ENCODE assay signal across 10 cellular contexts in the genomic region with DNA sequence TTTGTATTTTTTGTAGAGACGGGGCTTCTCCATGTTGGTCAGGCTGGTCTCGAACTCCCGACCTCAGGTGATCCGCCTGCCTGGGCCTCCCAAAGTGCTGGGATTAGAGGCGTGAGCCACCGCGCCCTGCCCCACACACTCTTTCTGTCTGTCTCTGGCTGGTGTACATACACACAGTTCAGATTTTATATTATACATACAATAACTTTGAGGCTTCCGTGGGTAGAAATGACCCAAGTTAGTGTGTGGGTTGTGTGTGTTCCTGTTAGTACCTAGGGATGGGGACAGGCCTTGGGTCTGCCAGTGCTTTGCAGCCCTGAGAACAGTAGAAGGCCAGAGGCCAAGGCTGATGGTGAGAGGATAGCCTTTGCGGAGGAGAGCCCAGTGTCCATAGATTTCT. TPM values are rescaled to one million over a fixed set of nuclear protein-coding genes. Genes with fewer than 3 reads are reported as not detected.
DNase-seq lines count a peak whose midpoint lies in the region; ATAC-seq and TF ChIP-seq lines count a peak whose summit lies in the region.
"Had no signal": no experiment of that assay in that cellular context is flagged by ENCODE, and none has a peak within 500 bp of the region (broad histone marks: within the 10 kb centered on the region; RNA-seq: fewer than 3 reads in every experiment).

No MANE protein-coding gene starts in this region.

- H4K8ac ChIP-seq in mesendoderm (ENCODE audit: low read depth, low read length) = no peak overlapping the region

- no peaks in the 10 kb centered on the region for H3K36me3 ChIP-seq in hepatocyte (replicated peaks; ENCODE audit: insufficient read depth, low read depth)
- peaks cover 3 to 42% (median 39%) of the 10 kb centered on the region in 5 donors for H3K36me3 ChIP-seq in subcutaneous abdominal adipose tissue (ENCODE audit: control insufficient read depth in 5 of 5, insufficient read depth in 5 of 5, low read length in 5 of 5)
- no peaks in the 10 kb centered on the region for H3K36me3 ChIP-seq in mesendoderm (ENCODE audit: control insufficient read depth, insufficient read depth, low read length)
- H3K36me3 ChIP-seq: SJCRH30 had no signal

- no peak overlapping the region for H4K5ac ChIP-seq in mesendoderm (ENCODE audit: low read length)

- H3K23ac ChIP-seq in mesendoderm (ENCODE audit: low read length) = no peak overlapping the region

- no peak overlapping the region for H2BK5ac ChIP-seq in mesendoderm (ENCODE audit: low read length)

- H3K27ac ChIP-seq in hepatocyte (no peak overlapping the region), subcutaneous abdominal adipose tissue (ENCODE audit: low read depth, low read length) (peak overlapping the region; percentile 86), mesendoderm (ENCODE audit: low read depth, low read length) (no peak overlapping the region)
- H3K27ac ChIP-seq: SJCRH30 had no signal

- H2AK5ac ChIP-seq in mesendoderm (ENCODE audit: low read length) = no peak overlapping the region

- H3K4me1 ChIP-seq in hepatocyte (ENCODE audit: insufficient read depth) (peaks cover 13% of the 10 kb centered on the region), subcutaneous abdominal adipose tissue (ENCODE audit: control insufficient read depth in 5 of 5, insufficient read depth in 5 of 5, low read length in 5 of 5) (peaks cover 9 to 74% (median 67%) of the 10 kb centered on the region in 5 donors), mesendoderm (ENCODE audit: control insufficient read depth, low read depth, low read length) (no peaks in the 10 kb centered on the region)
- H3K4me1 ChIP-seq: SJCRH30 had no signal

- no peak for ATAC-seq in activated CD8-positive, alpha-beta T cell treated with anti-CD3 and anti-CD28 coated beads, Interleukin-2, amount 10 ng/mL, durations not matched to agents 7 days and 5 days
- ATAC-seq in HG03025 (IDR thresholded peaks at IDR 0.05; ENCODE audit: low FRiP score, unreplicated experiment) = no peak
- no peak for ATAC-seq in HG02884 (IDR thresholded peaks at IDR 0.05; ENCODE audit: unreplicated experiment)

- peaks cover 71% of the 10 kb centered on the region for H3K79me2 ChIP-seq in hepatocyte
- no peaks in the 10 kb centered on the region for H3K79me2 ChIP-seq in mesendoderm (ENCODE audit: control insufficient read depth, insufficient read depth, low read length)

- POLR2A ChIA-PET in activated CD8-positive, alpha-beta T cell treated with anti-CD3 and anti-CD28 coated beads, Interleukin-2, amount 10 ng/mL, durations not matched to agents 7 days and 5 days (lab: Charles Lee) = no interaction called here

- no peak overlapping the region for H3K27ac Mint-ChIP-seq in T-helper 2 cell treated with Interferon-gamma antibody and Interleukin-4, amounts not matched to agents 5 μg/mL and 100 μg/mL, for 36 hours
- H3K27ac Mint-ChIP-seq in activated CD8-positive, alpha-beta T cell treated with anti-CD3 and anti-CD28 coated beads, Interleukin-2, amount 10 ng/mL, durations not matched to agents 7 days and 5 days = no peak overlapping the region

- H3K27me3 Mint-ChIP-seq in T-helper 2 cell treated with Interferon-gamma antibody and Interleukin-4, amounts not matched to agents 5 μg/mL and 100 μg/mL, for 36 hours (ENCODE audit: low read depth) = peaks cover 53% of the 10 kb centered on the region
- peaks cover 35% of the 10 kb centered on the region for H3K27me3 Mint-ChIP-seq in activated CD8-positive, alpha-beta T cell treated with anti-CD3 and anti-CD28 coated beads, Interleukin-2, amount 10 ng/mL, durations not matched to agents 7 days and 5 days (ENCODE audit: low read depth)

- no peaks in the 10 kb centered on the region for H3K9me2 ChIP-seq in hepatocyte (replicated peaks; ENCODE audit: insufficient read depth)

- H3K4me2 ChIP-seq in hepatocyte = peak overlapping the region; percentile 87
- no peak overlapping the region for H3K4me2 ChIP-seq in mesendoderm (ENCODE audit: low read length)

- H3K4ac ChIP-seq in mesendoderm (ENCODE audit: low read depth, low read length) = no peak overlapping the region

- no peak overlapping the region for H2AFZ ChIP-seq in hepatocyte

- peak overlapping the region; percentile 26 for H3K4me3 Mint-ChIP-seq in T-helper 2 cell treated with Interferon-gamma antibody and Interleukin-4, amounts not matched to agents 5 μg/mL and 100 μg/mL, for 36 hours
- H3K4me3 Mint-ChIP-seq in activated CD8-positive, alpha-beta T cell treated with anti-CD3 and anti-CD28 coated beads, Interleukin-2, amount 10 ng/mL, durations not matched to agents 7 days and 5 days = peak overlapping the region; percentile 4

- H3K79me1 ChIP-seq in mesendoderm (ENCODE audit: low read length) = no peaks in the 10 kb centered on the region

- no peak overlapping the region for H3K18ac ChIP-seq in mesendoderm (ENCODE audit: low read length)

- no peak overlapping the region for H3K56ac ChIP-seq in mesendoderm (ENCODE audit: low read length)

- no peaks in the 10 kb centered on the region for H3K9me3 ChIP-seq in hepatocyte (ENCODE audit: low read depth)
- no peaks in the 10 kb centered on the region for H3K9me3 ChIP-seq in subcutaneous abdominal adipose tissue (ENCODE audit: control insufficient read depth in 5 of 5, low read length in 5 of 5)
- H3K9me3 ChIP-seq: SJCRH30 had no signal

- H3K9ac ChIP-seq in subcutaneous abdominal adipose tissue (ENCODE audit: low read length in 5 of 5) (peak overlapping the region in 1 of 5 donors; percentile 46), mesendoderm (ENCODE audit: low read length) (no peak overlapping the region)

- WGBS in hepatocyte (ENCODE audit: low lambda C conversion rate, missing lambda C conversion rate) = 96% methylated on average over 9 of the region's 9 CpGs
- WGBS in mesendoderm (ENCODE audit: extremely low coverage, insufficient coverage, low lambda C conversion rate) = no CpG with 5 or more reads among the region's 9 CpGs

- H3K9me3 Mint-ChIP-seq in T-helper 2 cell treated with Interferon-gamma antibody and Interleukin-4, amounts not matched to agents 5 μg/mL and 100 μg/mL, for 36 hours = no peaks in the 10 kb centered on the region
- no peaks in the 10 kb centered on the region for H3K9me3 Mint-ChIP-seq in activated CD8-positive, alpha-beta T cell treated with anti-CD3 and anti-CD28 coated beads, Interleukin-2, amount 10 ng/mL, durations not matched to agents 7 days and 5 days (ENCODE audit: insufficient read depth)

- H3K4me1 Mint-ChIP-seq in T-helper 2 cell treated with Interferon-gamma antibody and Interleukin-4, amounts not matched to agents 5 μg/mL and 100 μg/mL, for 36 hours (ENCODE audit: low read depth) = peaks cover 10% of the 10 kb centered on the region
- peaks cover 28% of the 10 kb centered on the region for H3K4me1 Mint-ChIP-seq in activated CD8-positive, alpha-beta T cell treated with anti-CD3 and anti-CD28 coated beads, Interleukin-2, amount 10 ng/mL, durations not matched to agents 7 days and 5 days (ENCODE audit: low read depth)

- CTCF ChIA-PET in activated CD8-positive, alpha-beta T cell treated with anti-CD3 and anti-CD28 coated beads, Interleukin-2, amount 10 ng/mL, durations not matched to agents 7 days and 5 days (lab: Charles Lee) = interaction anchor here (1.0 to 4.1 kb wide), 3 partner anchors 130 to 199 kb away, joined by 3 to 23 read pairs (median 3); no protein-coding TSS in a partner anchor

- H2BK120ac ChIP-seq in mesendoderm (ENCODE audit: low read depth, low read length) = no peak overlapping the region

- TF ChIP-seq CTCF in hepatocyte (IDR thresholded peaks at IDR 0.05; ENCODE audit: poor library complexity) = no peak

- H3K27me3 ChIP-seq in hepatocyte (peaks cover 17% of the 10 kb centered on the region), subcutaneous abdominal adipose tissue (ENCODE audit: control insufficient read depth in 5 of 5, insufficient read depth in 4 of 5, low read length in 5 of 5) (no peaks in the 10 kb centered on the region), mesendoderm (ENCODE audit: insufficient read depth, low read length, poor library complexity) (peaks cover 46% of the 10 kb centered on the region)
- H3K27me3 ChIP-seq: SJCRH30 had no signal

- peaks cover 38% of the 10 kb centered on the region for H4K20me1 ChIP-seq in hepatocyte (ENCODE audit: insufficient read depth, poor library complexity, severe bottlenecking)

- no peak overlapping the region for H2BK15ac ChIP-seq in mesendoderm (replicated peaks; ENCODE audit: low read depth)

- peaks cover 15% of the 10 kb centered on the region for H3K36me3 Mint-ChIP-seq in T-helper 2 cell treated with Interferon-gamma antibody and Interleukin-4, amounts not matched to agents 5 μg/mL and 100 μg/mL, for 36 hours (ENCODE audit: low read depth)
- peaks cover 17% of the 10 kb centered on the region for H3K36me3 Mint-ChIP-seq in activated CD8-positive, alpha-beta T cell treated with anti-CD3 and anti-CD28 coated beads, Interleukin-2, amount 10 ng/mL, durations not matched to agents 7 days and 5 days (ENCODE audit: low read depth)

- DNase-seq in T-helper 2 cell treated with Interferon-gamma antibody and Interleukin-4, amounts not matched to agents 5 μg/mL and 100 μg/mL, for 36 hours (ENCODE audit: low spot score) = no peak
- DNase-seq in T-helper 2 cell (no peak), hepatocyte (ENCODE audit: low spot score) (no peak), mesendoderm (no peak)
- DNase-seq in activated CD8-positive, alpha-beta T cell treated with anti-CD3 and anti-CD28 coated beads, Interleukin-2, amount 10 ng/mL, durations not matched to agents 7 days and 5 days = no peak
- DNase-seq: 8988T, SJCRH30 had no signal

- H3K4me3 ChIP-seq in hepatocyte = no peak overlapping the region
- peak overlapping the region in 2 of 5 donors; percentile 37 to 96 for H3K4me3 ChIP-seq in subcutaneous abdominal adipose tissue (ENCODE audit: low read depth in 1 of 5, low read length in 5 of 5)
- H3K4me3 ChIP-seq in mesendoderm (ENCODE audit: low read length) = no peak overlapping the region
- H3K4me3 ChIP-seq: SJCRH30 had no signal

RNA-seq across cellular contexts. Expression of gene ZBTB16, which starts 2.8 kb away (rescaled TPM):
- total RNA-seq in activated CD8-positive, alpha-beta T cell treated with anti-CD3 and anti-CD28 coated beads, Interleukin-2, amount 10 ng/mL, durations not matched to agents 7 days and 5 days = 10 to 100 TPM; 16.3 to 16.4 TPM
- 21.0 and 30.1 TPM in 2 replicates for total RNA-seq in hepatocyte
- polyA plus RNA-seq in hepatocyte = 52.3 and 67.5 TPM in 2 replicates
- not detected for polyA plus RNA-seq in mesendoderm (2013, experiment 1 of 2)
- polyA plus RNA-seq in mesendoderm (2013, experiment 2 of 2) = 0.03 TPM
- total RNA-seq: SJCRH30 had no signal
